Comparison of ENCODE assay signal across 24 cellular contexts in the genomic region with DNA sequence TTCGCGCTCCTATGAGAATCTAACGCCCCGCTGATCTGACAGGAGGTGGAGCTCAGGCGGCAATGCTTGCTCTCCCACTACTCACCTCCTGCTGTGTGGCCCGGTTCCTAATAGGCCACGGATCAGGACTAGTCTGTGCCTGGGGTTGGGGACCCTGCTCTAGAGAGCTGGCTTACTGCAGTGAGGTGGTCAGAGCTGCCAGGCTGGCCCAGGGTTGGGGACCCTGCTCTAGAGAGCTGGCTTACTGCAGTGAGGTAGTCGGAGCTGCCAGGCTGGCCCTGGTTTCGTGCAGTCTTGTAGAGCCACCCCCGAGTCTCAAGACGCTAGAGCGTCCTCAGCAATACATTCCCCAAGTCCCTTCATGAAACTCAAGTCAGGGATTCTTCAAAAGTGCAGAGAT. TPM values are rescaled to one million over a fixed set of nuclear protein-coding genes. Genes with fewer than 3 reads are reported as not detected.
"Had no signal": no experiment of that assay in that cellular context is flagged by ENCODE, and none has a peak within 500 bp of the region (broad histone marks: within the 10 kb centered on the region; RNA-seq: fewer than 3 reads in every experiment).

No MANE protein-coding gene starts in this region.

- H3K27ac ChIP-seq: KMS-11, SJSA1, SK-N-MC had no signal

- H3K36me3 ChIP-seq: MG63, SJSA1 had no signal

- DNase-seq: IMR-90, MG63, NCI-H1092, NCI-H1105 treated with DMSO at 0.1 percent for 48 hours, NCI-H1417 treated with DMSO at 0.1 percent for 48 hours, NCI-H146, NCI-H1694 treated with DMSO at 0.1 percent for 48 hours, NCI-H1930, NCI-H2081, NCI-H2107, NCI-H2227 treated with DMSO at 0.1 percent for 48 hours, NCI-H524, NCI-H526 treated with DMSO at 0.1 percent for 48 hours, NCI-H748 treated with DMSO at 0.1 percent for 48 hours, PC-3, SIG-M5 had no signal

- H3K27me3 ChIP-seq: MG63, SJSA1 had no signal

- H3K4me3 ChIP-seq: MG63, SJSA1, SK-N-MC had no signal

- H3K9me3 ChIP-seq: MG63, SJSA1 had no signal

- H3K4me1 ChIP-seq: SJSA1 had no signal

- ATAC-seq: HepG2, Panc1, PC-3, Right ventricle myocardium inferior had no signal

RNA-seq across cellular contexts. Expression of a gene that starts 27.5 kb away (rescaled TPM):
- total RNA-seq: LHCN-M2 had no signal

RNA-seq across cellular contexts. Expression of a gene that starts 45.1 kb away (rescaled TPM):
- total RNA-seq: HepG2, HT1080, IMR-90, LHCN-M2, Right ventricle myocardium inferior, SJSA1 had no signal
- polyA plus RNA-seq: HepG2, IMR-90 had no signal
